ENCODE assay signal across 14 cellular contexts in genomic region chr10:98402513-98402912, GRCh38. TPM values are rescaled to one million over a fixed set of nuclear protein-coding genes. Genes with fewer than 3 reads are reported as not detected.
DNase-seq lines count a peak whose midpoint lies in the region; ATAC-seq and TF ChIP-seq lines count a peak whose summit lies in the region.
"Had no signal": no experiment of that assay in that cellular context is flagged by ENCODE, and none has a peak within 500 bp of the region (broad histone marks: within the 10 kb centered on the region; RNA-seq: fewer than 3 reads in every experiment).

No MANE protein-coding gene starts in this region.

- H3K4me1 ChIP-seq in HEK293 (ENCODE audit: control insufficient read depth, insufficient read depth, low read length), result 0 out of 2 replicates have a peak, but pooled peaks cover 4% of the 10 kb centered on the region
- no peaks in the 10 kb centered on the region for H3K4me1 ChIP-seq in left lung
- H3K4me1 ChIP-seq in testis, result no peaks in the 10 kb centered on the region

- H3K27me3 ChIP-seq in left lung, result no peaks in the 10 kb centered on the region
- H3K27me3 ChIP-seq in testis, result no peaks in the 10 kb centered on the region
- H3K27me3 ChIP-seq: BLaER1 treated with 17β-estradiol and CSF1 and Interleukin-3, amounts not matched to agents 10 nM and 100 nM had no signal

- ATAC-seq in left lung, result peak; percentile 44

- no peak overlapping the region for H3K27ac Mint-ChIP-seq in activated T-helper 1 cell treated with anti-CD3 and anti-CD28 coated beads, Interleukin-12 subunit alpha, Interleukin-12 subunit beta, Interleukin-2, Interleukin-4 antibody, amounts not matched to agents 30 ng/mL and 10 ng/mL and 1 ng/mL, durations not matched to agents 14 hours and 24 hours and 36 hours

- POLR2A ChIA-PET in HEK293 (lab: Yijun Ruan, JAX), result no interaction called here

- H3K9me3 Mint-ChIP-seq in activated T-helper 1 cell treated with anti-CD3 and anti-CD28 coated beads, Interleukin-12 subunit alpha, Interleukin-12 subunit beta, Interleukin-2, Interleukin-4 antibody, amounts not matched to agents 30 ng/mL and 10 ng/mL and 1 ng/mL, durations not matched to agents 14 hours and 24 hours and 36 hours, result no peaks in the 10 kb centered on the region
- H3K9me3 Mint-ChIP-seq: CD4-positive, CD25-positive, alpha-beta regulatory T cell; H9 had no signal

- H3K4me1 Mint-ChIP-seq in activated T-helper 1 cell treated with anti-CD3 and anti-CD28 coated beads, Interleukin-12 subunit alpha, Interleukin-12 subunit beta, Interleukin-2, Interleukin-4 antibody, amounts not matched to agents 30 ng/mL and 10 ng/mL and 1 ng/mL, durations not matched to agents 14 hours and 24 hours and 36 hours (ENCODE audit: low read depth), result peaks cover 17% of the 10 kb centered on the region

- H3K36me3 ChIP-seq in HEK293 (ENCODE audit: control insufficient read depth in 2 of 2, insufficient read depth in 1 of 2, low read length in 2 of 2) (no peaks in the 10 kb centered on the region), left lung (peaks cover 0 to 7% of the 10 kb centered on the region in 2 donors), testis (ENCODE audit: low read depth, missing control alignments) (no peaks in the 10 kb centered on the region)

- 34 to 44% methylated on average over 9 of the region's 9 CpGs for WGBS in testis, 2 donors

- TF ChIP-seq POLR2A in testis (IDR thresholded peaks at IDR 0.05), result no peak

- CTCF ChIA-PET in HEK293 (lab: Yijun Ruan, JAX), result interaction anchor here (0.6 kb wide), 1 partner anchor 989 kb away, joined by 3 read pairs; no protein-coding TSS in a partner anchor

- no peaks in the 10 kb centered on the region for H3K36me3 Mint-ChIP-seq in activated T-helper 1 cell treated with anti-CD3 and anti-CD28 coated beads, Interleukin-12 subunit alpha, Interleukin-12 subunit beta, Interleukin-2, Interleukin-4 antibody, amounts not matched to agents 30 ng/mL and 10 ng/mL and 1 ng/mL, durations not matched to agents 14 hours and 24 hours and 36 hours (ENCODE audit: low read depth)

- intact Hi-C loops in left lung (cut with DNase I), result no loop called here
- intact Hi-C loops in testis (cut with DNase I; ENCODE audit: low total_unique reads), result no loop called here
- intact Hi-C loops in activated T-helper 1 cell treated with anti-CD3 and anti-CD28 coated beads, Interleukin-12 subunit alpha, Interleukin-12 subunit beta, Interleukin-2, Interleukin-4 antibody, amounts not matched to agents 30 ng/mL and 10 ng/mL and 1 ng/mL, durations not matched to agents 14 hours and 24 hours and 36 hours (cut with micrococcal nuclease), result no loop called here

- H3K27me3 Mint-ChIP-seq in activated T-helper 1 cell treated with anti-CD3 and anti-CD28 coated beads, Interleukin-12 subunit alpha, Interleukin-12 subunit beta, Interleukin-2, Interleukin-4 antibody, amounts not matched to agents 30 ng/mL and 10 ng/mL and 1 ng/mL, durations not matched to agents 14 hours and 24 hours and 36 hours (ENCODE audit: insufficient read depth), result no peaks in the 10 kb centered on the region
- H3K27me3 Mint-ChIP-seq: CD4-positive, CD25-positive, alpha-beta regulatory T cell had no signal

- no peak overlapping the region for H3K27ac ChIP-seq in HEK293 (ENCODE audit: extremely low read depth, low read depth, low read length)
- H3K27ac ChIP-seq in VCaP, result peak overlapping the region; percentile 74
- no peak overlapping the region for H3K27ac ChIP-seq in left lung
- peak overlapping the region in 1 of 2 donors; percentile 36 for H3K27ac ChIP-seq in testis
- H3K27ac ChIP-seq: BLaER1 treated with 17β-estradiol and CSF1 and Interleukin-3, amounts not matched to agents 10 nM and 100 nM had no signal

- no peaks in the 10 kb centered on the region for H3K9me3 ChIP-seq in HEK293 (ENCODE audit: control insufficient read depth, insufficient read depth, low read depth, low read length)
- H3K9me3 ChIP-seq in left lung, result no peaks in the 10 kb centered on the region
- no peaks in the 10 kb centered on the region for H3K9me3 ChIP-seq in testis
- H3K9me3 ChIP-seq: BLaER1 treated with 17β-estradiol and CSF1 and Interleukin-3, amounts not matched to agents 10 nM and 100 nM had no signal

- TF ChIP-seq CTCF in HEK293 (tag by site-specific recombination; IDR thresholded peaks at IDR 0.05) (no peak), VCaP (conservative IDR thresholded peaks at IDR 0.05) (no peak), left lung (IDR thresholded peaks at IDR 0.05) (no peak), testis (IDR thresholded peaks at IDR 0.05) (no peak)

- no peak overlapping the region for H3K4me3 Mint-ChIP-seq in activated T-helper 1 cell treated with anti-CD3 and anti-CD28 coated beads, Interleukin-12 subunit alpha, Interleukin-12 subunit beta, Interleukin-2, Interleukin-4 antibody, amounts not matched to agents 30 ng/mL and 10 ng/mL and 1 ng/mL, durations not matched to agents 14 hours and 24 hours and 36 hours
- H3K4me3 Mint-ChIP-seq: CD4-positive, CD25-positive, alpha-beta regulatory T cell; H9 had no signal

- DNase-seq in left lung (peak in 1 of 2 donors; percentile 30), testis (peak; percentile 36), SW480 (ENCODE audit: low spot score) (no peak), NCI-H345 treated with DMSO at 0.1 percent for 48 hours (lab: John Stamatoyannopoulos, UW; ENCODE audit: unreplicated experiment) (no peak)
- DNase-seq in activated T-helper 1 cell treated with anti-CD3 and anti-CD28 coated beads, Interleukin-12 subunit alpha, Interleukin-12 subunit beta, Interleukin-2, Interleukin-4 antibody, amounts not matched to agents 30 ng/mL and 10 ng/mL and 1 ng/mL, durations not matched to agents 14 hours and 24 hours and 36 hours (ENCODE audit: low spot score), result no peak
- DNase-seq: ACHN; CD4-positive, CD25-positive, alpha-beta regulatory T cell; DMS79 treated with DMSO at 0.1 percent for 48 hours; EL; GOT3; H9 had no signal

- H3K4me3 ChIP-seq in HEK293 (ENCODE audit: low read depth, low read length), result no peak overlapping the region
- H3K4me3 ChIP-seq in left lung, result no peak overlapping the region
- peak overlapping the region; percentile 32 to 52 for H3K4me3 ChIP-seq in testis
- H3K4me3 ChIP-seq: BLaER1 treated with 17β-estradiol and CSF1 and Interleukin-3, amounts not matched to agents 10 nM and 100 nM had no signal

TF ChIP-seq in HEK293, 187 proteins besides CTCF, POLR2A, EP300 and RAD21:
- no peak for TF ChIP-seq ZNF664 (tag by site-specific recombination; IDR thresholded peaks at IDR 0.05)
- TF ChIP-seq EGR2 (tag by site-specific recombination; IDR thresholded peaks at IDR 0.05; ENCODE audit: low read depth), result peak; percentile 83
- TF ChIP-seq ZFHX2 (tag by site-specific recombination; conservative IDR thresholded peaks at IDR 0.05), result peak; percentile 82

RNA-seq across cellular contexts. Expression of gene PYROXD2, which starts 12.5 kb away (rescaled TPM):
- 10 to 100 TPM in 1 of 2 donors, 1 to 10 TPM in 1; 8.2 to 14.8 TPM for total RNA-seq in left lung
- 10 to 100 TPM; 10.2 to 20.2 TPM for total RNA-seq in testis
- polyA plus RNA-seq in testis (ENCODE audit: insufficient read depth, low read depth, low replicate concordance), result 13.0 TPM
- 2.8 and 2.9 TPM in 2 replicates for total RNA-seq in activated T-helper 1 cell treated with anti-CD3 and anti-CD28 coated beads, Interleukin-12 subunit alpha, Interleukin-12 subunit beta, Interleukin-2, Interleukin-4 antibody, amounts not matched to agents 30 ng/mL and 10 ng/mL and 1 ng/mL, durations not matched to agents 14 hours and 24 hours and 36 hours

RNA-seq across cellular contexts. Expression of gene HPS1, which starts 44.2 kb away (rescaled TPM):
- 10 to 100 TPM; 64.2 to 95.0 TPM for total RNA-seq in left lung
- total RNA-seq in testis, result 10 to 100 TPM; 53.6 to 73.4 TPM
- 59.4 TPM for polyA plus RNA-seq in testis (ENCODE audit: insufficient read depth, low read depth, low replicate concordance)
- total RNA-seq in activated T-helper 1 cell treated with anti-CD3 and anti-CD28 coated beads, Interleukin-12 subunit alpha, Interleukin-12 subunit beta, Interleukin-2, Interleukin-4 antibody, amounts not matched to agents 30 ng/mL and 10 ng/mL and 1 ng/mL, durations not matched to agents 14 hours and 24 hours and 36 hours, result 56.1 and 63.1 TPM in 2 replicates

Comparison
In these comparisons a context has a peak if more than half of its experiments do, and no peak if none do; other contexts are left out.
1. H3K4me3 ChIP-seq: peak in testis (2 of 2); none in HEK293 (single experiment) and left lung (0 of 2).